1 cellular context compared by ENCODE assay signal in genomic region chr21:36141513-36141925, GRCh38.
TF ChIP-seq lines count a peak whose summit lies in the region.

No MANE protein-coding gene starts in this region.

TF ChIP-seq in K562, 482 proteins besides CTCF, POLR2A, EP300 and RAD21 (continued from another document and continues in another):
- TF ChIP-seq GTF3C2 (IDR thresholded peaks at IDR 0.05; ENCODE audit: borderline replicate concordance, extremely low read depth, insufficient read length) (no peak), MED1 (CRISPR knock-in tag; IDR thresholded peaks at IDR 0.05; ENCODE audit: borderline replicate concordance) (no peak), VEZF1 (CRISPR knock-in tag; IDR thresholded peaks at IDR 0.05) (peak; percentile 33; the same call in 1 of the 2 replicates), FOSL1 (tag; conservative IDR thresholded peaks at IDR 0.05) (peak; percentile 53; the same call in 1 of the 2 replicates), NFRKB (IDR thresholded peaks at IDR 0.05; ENCODE audit: low read depth) (no peak), HOMEZ (CRISPR knock-in tag; IDR thresholded peaks at IDR 0.05) (no peak), CBFA2T2 (conservative IDR thresholded peaks at IDR 0.05) (no peak; the same call in 1 of the 2 replicates), TCF15 (CRISPR knock-in tag; IDR thresholded peaks at IDR 0.05) (no peak), ZNF609 (CRISPR knock-in tag; IDR thresholded peaks at IDR 0.05; ENCODE audit: borderline replicate concordance) (no peak), DACH1 (IDR thresholded peaks at IDR 0.05; ENCODE audit: partially characterized antibody) (no peak), ZBTB26 (CRISPR knock-in tag; IDR thresholded peaks at IDR 0.05) (no peak), HDAC1 (IDR thresholded peaks at IDR 0.05) (no peak), NCOR1 (IDR thresholded peaks at IDR 0.05) (no peak), DIDO1 (tag; IDR thresholded peaks at IDR 0.05; ENCODE audit: low read depth) (no peak), SMAD2 (IDR thresholded peaks at IDR 0.05; ENCODE audit: low read depth, low read length) (no peak), RCOR1 (IDR thresholded peaks at IDR 0.05; ENCODE audit: borderline replicate concordance in 1 of 2, low read depth in 2 of 2, low read length in 2 of 2) (peak in 1 of 2 experiments; percentile 66; a peak in 1 of 4 replicates), CHD1 (IDR thresholded peaks at IDR 0.05; ENCODE audit: low read length) (no peak), NEUROD1 (IDR thresholded peaks at IDR 0.05; ENCODE audit: borderline replicate concordance, low read depth, low read length, partially characterized antibody) (no peak), FOXJ3 (CRISPR knock-in tag; IDR thresholded peaks at IDR 0.05) (no peak), SAP30 (IDR thresholded peaks at IDR 0.05; ENCODE audit: borderline replicate concordance, insufficient read depth, low read depth, low read length, poor library complexity, severe bottlenecking) (no peak), ADNP (tag; IDR thresholded peaks at IDR 0.05) (no peak), ZNF740 (CRISPR knock-in tag; IDR thresholded peaks at IDR 0.05) (no peak), ZNF740 (tag; IDR thresholded peaks at IDR 0.05) (no peak), TFAM (CRISPR knock-in tag; conservative IDR thresholded peaks at IDR 0.05) (no peak), TCF7L2 (IDR thresholded peaks at IDR 0.05; ENCODE audit: low read depth, low read length) (no peak), ZNF134 (CRISPR knock-in tag; conservative IDR thresholded peaks at IDR 0.05) (no peak), ASH1L (IDR thresholded peaks at IDR 0.05; ENCODE audit: borderline replicate concordance, low read depth, partially characterized antibody) (no peak), ZNF75A (CRISPR knock-in tag; IDR thresholded peaks at IDR 0.05) (no peak), FOXA1 (IDR thresholded peaks at IDR 0.05; ENCODE audit: borderline replicate concordance) (peak; percentile 50; the same call in 1 of the 2 replicates), ZSCAN29 (IDR thresholded peaks at IDR 0.05) (no peak), ZFP1 (CRISPR knock-in tag; IDR thresholded peaks at IDR 0.05) (no peak), ZNF274 (IDR thresholded peaks at IDR 0.05; ENCODE audit: borderline replicate concordance, low read depth, low read length) (no peak), HMG20A (CRISPR knock-in tag; conservative IDR thresholded peaks at IDR 0.05) (no peak), SREBF2 (CRISPR knock-in tag; IDR thresholded peaks at IDR 0.05) (no peak), JUND (IDR thresholded peaks at IDR 0.05; ENCODE audit: borderline replicate concordance, low read depth, low read length) (peak; percentile 51; the same call in 1 of the 2 replicates), JUND (tag; IDR thresholded peaks at IDR 0.05; ENCODE audit: borderline replicate concordance, low read depth, low read length) (peak; percentile 28; the same call in 1 of the 3 replicates), IRF9 (tag; IDR thresholded peaks at IDR 0.05) (no peak), MYBL2 (IDR thresholded peaks at IDR 0.05; ENCODE audit: low read depth) (no peak), MYBL2 (CRISPR knock-in tag; IDR thresholded peaks at IDR 0.05; ENCODE audit: borderline replicate concordance) (no peak), TAF7 (tag; IDR thresholded peaks at IDR 0.05) (no peak), U2AF2 (optimal IDR thresholded peaks at IDR 0.05; ENCODE audit: low read depth, low read length) (no peak), SMAD1 (IDR thresholded peaks at IDR 0.05; ENCODE audit: low read depth, low read length, partially characterized antibody) (no peak), PML (IDR thresholded peaks at IDR 0.05; ENCODE audit: low read length) (no peak), ZNF507 (tag; conservative IDR thresholded peaks at IDR 0.05) (no peak), CHCHD3 (CRISPR knock-in tag; IDR thresholded peaks at IDR 0.05) (no peak), CC2D1A (IDR thresholded peaks at IDR 0.05) (peak; percentile 59; the same call in 1 of the 2 replicates), ZNF79 (CRISPR knock-in tag; IDR thresholded peaks at IDR 0.05; ENCODE audit: low read depth) (no peak), NFYB (IDR thresholded peaks at IDR 0.05; ENCODE audit: extremely low read depth, insufficient read length) (no peak), POLR2AphosphoS5 (IDR thresholded peaks at IDR 0.05; ENCODE audit: control insufficient read depth, insufficient read depth, low read depth, low read length) (no peak), SMC3 (conservative IDR thresholded peaks at IDR 0.05; ENCODE audit: insufficient read depth, low read depth, low read length) (peak; percentile 85), HMG20B (CRISPR knock-in tag; IDR thresholded peaks at IDR 0.05) (no peak), L3MBTL2 (IDR thresholded peaks at IDR 0.05) (peak; percentile 19; the same call in 1 of the 2 replicates), MCM5 (IDR thresholded peaks at IDR 0.05; ENCODE audit: low read depth) (no peak), POU5F1 (IDR thresholded peaks at IDR 0.05; ENCODE audit: borderline replicate concordance, low read depth, low read length, partially characterized antibody) (no peak), SMARCB1 (IDR thresholded peaks at IDR 0.05; ENCODE audit: insufficient read length, low read depth) (no peak), SAFB2 (IDR thresholded peaks at IDR 0.05; ENCODE audit: borderline replicate concordance, low read depth, low read length, severe bottlenecking) (no peak), ARID1B (IDR thresholded peaks at IDR 0.05) (no peak), MIER1 (IDR thresholded peaks at IDR 0.05; ENCODE audit: low read depth) (no peak), DEAF1 (CRISPR knock-in tag; IDR thresholded peaks at IDR 0.05) (peak; percentile 93), TOE1 (IDR thresholded peaks at IDR 0.05; ENCODE audit: borderline replicate concordance) (no peak), TOE1 (CRISPR knock-in tag; IDR thresholded peaks at IDR 0.05; ENCODE audit: borderline replicate concordance, low read depth) (no peak)
